Comparison of ENCODE assay signal across 1 cellular context in genomic region chr16:84823926-84824325, GRCh38.
TF ChIP-seq lines count a peak whose summit lies in the region.

No MANE protein-coding gene starts in this region.

TF ChIP-seq in IMR-90, 13 proteins besides CTCF, POLR2A, EP300 and RAD21 (continued from another document):
- TF ChIP-seq, protein P1, sequence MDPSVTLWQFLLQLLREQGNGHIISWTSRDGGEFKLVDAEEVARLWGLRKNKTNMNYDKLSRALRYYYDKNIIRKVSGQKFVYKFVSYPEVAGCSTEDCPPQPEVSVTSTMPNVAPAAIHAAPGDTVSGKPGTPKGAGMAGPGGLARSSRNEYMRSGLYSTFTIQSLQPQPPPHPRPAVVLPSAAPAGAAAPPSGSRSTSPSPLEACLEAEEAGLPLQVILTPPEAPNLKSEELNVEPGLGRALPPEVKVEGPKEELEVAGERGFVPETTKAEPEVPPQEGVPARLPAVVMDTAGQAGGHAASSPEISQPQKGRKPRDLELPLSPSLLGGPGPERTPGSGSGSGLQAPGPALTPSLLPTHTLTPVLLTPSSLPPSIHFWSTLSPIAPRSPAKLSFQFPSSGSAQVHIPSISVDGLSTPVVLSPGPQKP (IDR thresholded peaks at IDR 0.05; ENCODE audit: borderline replicate concordance, low read depth, low read length) = no peak
- TF ChIP-seq NFE2L2 (IDR thresholded peaks at IDR 0.05; ENCODE audit: low read depth, low read length) (no peak), MAZ (IDR thresholded peaks at IDR 0.05; ENCODE audit: borderline replicate concordance, low read depth, low read length) (no peak)
